15 cellular contexts compared by ENCODE assay signal in the genomic region with DNA sequence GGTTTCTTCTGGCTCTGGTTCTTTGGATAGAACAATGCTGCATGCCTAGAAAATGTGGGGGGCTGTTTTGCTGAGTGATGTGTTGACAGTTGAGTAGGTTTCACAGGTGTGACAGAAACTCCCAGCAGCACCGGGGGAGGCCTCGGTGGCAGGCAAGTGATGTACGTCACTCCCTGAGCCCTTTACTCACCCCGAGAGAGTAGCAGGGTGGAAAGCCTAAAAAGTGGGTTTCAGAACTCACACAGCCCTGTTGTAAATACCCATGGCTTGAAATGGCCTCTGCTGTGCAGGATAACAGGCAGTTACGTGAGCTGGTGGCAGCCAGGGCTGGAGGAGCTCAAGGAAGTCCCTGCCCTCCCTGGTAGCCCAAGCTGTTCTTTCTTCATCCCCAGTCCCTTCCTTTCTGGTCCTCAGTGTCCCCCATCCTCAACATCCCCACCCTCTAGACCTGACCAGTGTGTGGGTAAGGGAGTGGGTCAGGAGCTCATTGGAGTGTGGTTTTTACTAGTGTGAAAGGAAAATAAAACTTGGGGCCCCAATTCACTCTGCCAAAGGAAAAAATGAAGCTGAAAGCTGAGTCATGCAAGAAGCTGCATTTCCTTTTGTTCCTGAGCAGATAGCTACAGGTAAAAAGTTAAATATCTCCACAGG.
DNase-seq lines count a peak whose midpoint lies in the region; ATAC-seq and TF ChIP-seq lines count a peak whose summit lies in the region.
"Had no signal": no experiment of that assay in that cellular context is flagged by ENCODE, and none has a peak within 500 bp of the region (broad histone marks: within the 10 kb centered on the region; RNA-seq: fewer than 3 reads in every experiment).

No MANE protein-coding gene starts in this region.

- H3K36me3 Mint-ChIP-seq in activated T-cell treated with anti-CD3 and anti-CD28 coated beads, Interleukin-2, amount 50 U/mL, for 72 hours (ENCODE audit: insufficient read depth in 2 of 2) = no peaks in the 10 kb centered on the region
- H3K36me3 Mint-ChIP-seq in activated T-cell treated with anti-CD3 and anti-CD28 coated beads, Interleukin-2, amount 50 U/mL, for 24 hours (ENCODE audit: low read depth) = no peaks in the 10 kb centered on the region
- H3K36me3 Mint-ChIP-seq in activated naive CD8-positive, alpha-beta T cell treated with anti-CD3 and anti-CD28 coated beads for 36 hours = no peaks in the 10 kb centered on the region
- H3K36me3 Mint-ChIP-seq: activated naive CD8-positive, alpha-beta T cell had no signal

- H3K9me3 Mint-ChIP-seq in activated T-cell treated with anti-CD3 and anti-CD28 coated beads, Interleukin-2, amount 50 U/mL, for 72 hours = no peaks in the 10 kb centered on the region
- H3K9me3 Mint-ChIP-seq in activated T-cell treated with anti-CD3 and anti-CD28 coated beads, Interleukin-2, amount 50 U/mL, for 24 hours = no peaks in the 10 kb centered on the region
- H3K9me3 Mint-ChIP-seq in activated naive CD8-positive, alpha-beta T cell treated with anti-CD3 and anti-CD28 coated beads for 36 hours = no peaks in the 10 kb centered on the region

- H4K20me1 ChIP-seq in osteoblast (ENCODE audit: insufficient read depth, low read length) = no peaks in the 10 kb centered on the region

- H3K4me1 ChIP-seq in osteoblast (ENCODE audit: insufficient read depth, low read length) = no peaks in the 10 kb centered on the region
- H3K4me1 ChIP-seq: spleen, tibial artery had no signal

- no peaks in the 10 kb centered on the region for H3K27me3 ChIP-seq in osteoblast (ENCODE audit: insufficient read depth, low read length)
- H3K27me3 ChIP-seq: spleen, tibial artery had no signal

- in situ Hi-C loops in KBM-7 (cut with MboI; ENCODE audit: low pct_unique_long_range_greater_than_20kb, low sequenced_read_pairs) = no loop called here

- no peak overlapping the region for H3K4me3 Mint-ChIP-seq in activated T-cell treated with anti-CD3 and anti-CD28 coated beads, Interleukin-2, amount 50 U/mL, for 72 hours
- no peak overlapping the region for H3K4me3 Mint-ChIP-seq in activated T-cell treated with anti-CD3 and anti-CD28 coated beads, Interleukin-2, amount 50 U/mL, for 24 hours
- no peak overlapping the region for H3K4me3 Mint-ChIP-seq in activated naive CD8-positive, alpha-beta T cell treated with anti-CD3 and anti-CD28 coated beads for 36 hours
- H3K4me3 Mint-ChIP-seq: activated naive CD8-positive, alpha-beta T cell had no signal

- no peak for TF ChIP-seq CTCF in osteoblast (IDR thresholded peaks at IDR 0.05; ENCODE audit: extremely low read depth, low read depth, low read length)

- H3K36me3 ChIP-seq in osteoblast (ENCODE audit: insufficient read depth, low read length) = no peaks in the 10 kb centered on the region
- H3K36me3 ChIP-seq: spleen, tibial artery had no signal

- ATAC-seq in activated T-cell treated with anti-CD3 and anti-CD28 coated beads, Interleukin-2, amount 50 U/mL, for 72 hours (replicated peaks in 1 of 2) = peak; percentile 86 to 87
- ATAC-seq in HG02884 (IDR thresholded peaks at IDR 0.05; ENCODE audit: unreplicated experiment) = peak; percentile 52

- H3K9me3 ChIP-seq in osteoblast (ENCODE audit: low read depth, low read length) = no peaks in the 10 kb centered on the region
- H3K9me3 ChIP-seq: spleen, tibial artery had no signal

- H3K79me2 ChIP-seq in osteoblast (ENCODE audit: insufficient read depth, low read length) = no peaks in the 10 kb centered on the region

- DNase-seq in activated T-cell treated with anti-CD3 and anti-CD28 coated beads, Interleukin-2, amount 50 U/mL, for 72 hours = peak; percentile 26 to 29
- DNase-seq in activated T-cell treated with anti-CD3 and anti-CD28 coated beads, Interleukin-2, amount 50 U/mL, for 24 hours = no peak
- peak; percentile 8 for DNase-seq in activated naive CD8-positive, alpha-beta T cell treated with anti-CD3 and anti-CD28 coated beads for 36 hours
- DNase-seq in retina = peak; percentile 24
- no peak for DNase-seq in KBM-7
- no peak for DNase-seq in osteoblast (ENCODE audit: insufficient read length, low spot score, missing footprints)
- no peak for DNase-seq in activated CD8-positive, alpha-beta memory T cell treated with anti-CD3 and anti-CD28 coated beads, Interleukin-2, amount 50 U/mL, for 48 hours
- DNase-seq: activated CD8-positive, alpha-beta memory T cell treated with anti-CD3 and anti-CD28 coated beads for 24 hours; Calu3; kidney glomerular epithelial cell; spleen; T1000; tibial artery had no signal

- H2AFZ ChIP-seq in osteoblast (ENCODE audit: low read length) = no peak overlapping the region

- peaks cover 8% of the 10 kb centered on the region for H3K4me1 Mint-ChIP-seq in activated T-cell treated with anti-CD3 and anti-CD28 coated beads, Interleukin-2, amount 50 U/mL, for 72 hours (ENCODE audit: low read depth)
- H3K4me1 Mint-ChIP-seq in activated T-cell treated with anti-CD3 and anti-CD28 coated beads, Interleukin-2, amount 50 U/mL, for 24 hours (ENCODE audit: low read depth) = peaks cover 11% of the 10 kb centered on the region
- peaks cover 8% of the 10 kb centered on the region for H3K4me1 Mint-ChIP-seq in activated naive CD8-positive, alpha-beta T cell treated with anti-CD3 and anti-CD28 coated beads for 36 hours

- no peak overlapping the region for H3K4me2 ChIP-seq in osteoblast (ENCODE audit: insufficient read depth, low read length)

- H3K4me3 ChIP-seq in osteoblast (ENCODE audit: insufficient read depth, low read length) = no peak overlapping the region
- H3K4me3 ChIP-seq: spleen, tibial artery had no signal

- no peak overlapping the region for H3K27ac ChIP-seq in osteoblast (ENCODE audit: low read depth, low read length)
- H3K27ac ChIP-seq: spleen, tibial artery had no signal

- no peaks in the 10 kb centered on the region for H3K27me3 Mint-ChIP-seq in activated T-cell treated with anti-CD3 and anti-CD28 coated beads, Interleukin-2, amount 50 U/mL, for 72 hours (ENCODE audit: low read depth)
- H3K27me3 Mint-ChIP-seq in activated T-cell treated with anti-CD3 and anti-CD28 coated beads, Interleukin-2, amount 50 U/mL, for 24 hours = peaks cover 4% of the 10 kb centered on the region
- peaks cover 3% of the 10 kb centered on the region for H3K27me3 Mint-ChIP-seq in activated naive CD8-positive, alpha-beta T cell treated with anti-CD3 and anti-CD28 coated beads for 36 hours

- no peak overlapping the region for H3K27ac Mint-ChIP-seq in activated T-cell treated with anti-CD3 and anti-CD28 coated beads, Interleukin-2, amount 50 U/mL, for 72 hours
- H3K27ac Mint-ChIP-seq in activated T-cell treated with anti-CD3 and anti-CD28 coated beads, Interleukin-2, amount 50 U/mL, for 24 hours = no peak overlapping the region
- H3K27ac Mint-ChIP-seq in activated naive CD8-positive, alpha-beta T cell treated with anti-CD3 and anti-CD28 coated beads for 36 hours = no peak overlapping the region
- H3K27ac Mint-ChIP-seq: activated naive CD8-positive, alpha-beta T cell had no signal

Comparison
In these comparisons a context has a peak if more than half of its experiments do, and no peak if none do; other contexts are left out.
1. DNase-seq: peak in activated T-cell treated with anti-CD3 and anti-CD28 coated beads, Interleukin-2, amount 50 U/mL, for 72 hours (2 of 2), activated naive CD8-positive, alpha-beta T cell treated with anti-CD3 and anti-CD28 coated beads for 36 hours (single experiment) and retina (single experiment); none in activated T-cell treated with anti-CD3 and anti-CD28 coated beads, Interleukin-2, amount 50 U/mL, for 24 hours (single experiment), KBM-7 (single experiment), osteoblast (single experiment) and activated CD8-positive, alpha-beta memory T cell treated with anti-CD3 and anti-CD28 coated beads, Interleukin-2, amount 50 U/mL, for 48 hours (single experiment).